ENCODE assay signal across 13 cellular contexts in genomic region chr9:131651160-131651559, GRCh38.
A peak's percentile ranks its signal among the peaks of the same experiment; 100 is the strongest.
DNase-seq lines count a peak whose midpoint lies in the region; ATAC-seq, FAIRE-seq and TF ChIP-seq lines count a peak whose summit lies in the region.
"Had no signal": no experiment of that assay in that cellular context is flagged by ENCODE, and none has a peak within 500 bp of the region (broad histone marks: within the 10 kb centered on the region; RNA-seq: fewer than 3 reads in every experiment).

No MANE protein-coding gene starts in this region.

- H3K9me3 ChIP-seq in keratinocyte (ENCODE audit: control insufficient read depth, low read depth, low read length) = no peaks in the 10 kb centered on the region
- H3K9me3 ChIP-seq in upper lobe of left lung = no peaks in the 10 kb centered on the region

- H3K4me3 ChIP-seq in keratinocyte (ENCODE audit: control insufficient read depth in 2 of 3, extremely low read depth in 1 of 3, insufficient read depth in 2 of 3, low read depth in 1 of 3, low read length in 3 of 3) (no peak overlapping the region), upper lobe of left lung (no peak overlapping the region)

- POLR2A ChIA-PET in activated CD4-positive, alpha-beta memory T cell treated with anti-CD3 and anti-CD28 coated beads, Interleukin-2, amount 10 ng/mL, durations not matched to agents 7 days and 5 days (lab: Charles Lee) = interaction anchor here (1.8 kb wide), 2 partner anchors 8 to 28 kb away, joined by 5 to 6 read pairs; no protein-coding TSS in a partner anchor

- H3K36me3 ChIP-seq in keratinocyte (ENCODE audit: control insufficient read depth in 2 of 2, extremely low read depth in 1 of 2, insufficient read depth in 2 of 2, low read length in 2 of 2) (peaks cover 0 to 6% of the 10 kb centered on the region in 2 experiments), upper lobe of left lung (peaks cover 0 to 13% (median 0%) of the 10 kb centered on the region in 4 donors)

- no peak for FAIRE-seq in keratinocyte (lab: Jason Lieb, UNC)

- no peak overlapping the region for H3K9ac ChIP-seq in keratinocyte (ENCODE audit: control insufficient read depth, extremely low read depth, insufficient read depth, low read length)

- H3K79me2 ChIP-seq in keratinocyte (ENCODE audit: control insufficient read depth, insufficient read depth, low read length) = peaks cover 18% of the 10 kb centered on the region

- no peak overlapping the region for H3K4me2 ChIP-seq in keratinocyte (ENCODE audit: control insufficient read depth, extremely low read depth, insufficient read depth, low read depth, low read length)

- TF ChIP-seq CTCF in keratinocyte (optimal IDR thresholded peaks at IDR 0.05 in 1 of 3, IDR thresholded peaks at IDR 0.05 in 1 of 3, conservative IDR thresholded peaks at IDR 0.05 in 1 of 3; ENCODE audit: extremely low read depth in 1 of 3, insufficient read depth in 2 of 3, low read length in 3 of 3) = no peak
- TF ChIP-seq CTCF in upper lobe of left lung (IDR thresholded peaks at IDR 0.05) = no peak

- peaks cover 52% of the 10 kb centered on the region for H3K36me3 Mint-ChIP-seq in activated CD4-positive, alpha-beta memory T cell treated with anti-CD3 and anti-CD28 coated beads, Interleukin-2, amount 10 ng/mL, durations not matched to agents 7 days and 5 days (ENCODE audit: low read depth)

- peak overlapping the region; percentile 45 for H3K27ac Mint-ChIP-seq in activated CD4-positive, alpha-beta memory T cell treated with anti-CD3 and anti-CD28 coated beads, Interleukin-2, amount 10 ng/mL, durations not matched to agents 7 days and 5 days

- H2AFZ ChIP-seq in keratinocyte (ENCODE audit: control insufficient read depth, low read length) = no peak overlapping the region

- TF ChIP-seq POLR2A in upper lobe of left lung (IDR thresholded peaks at IDR 0.05) = no peak

- no peak overlapping the region for H3K4me3 Mint-ChIP-seq in activated CD4-positive, alpha-beta memory T cell treated with anti-CD3 and anti-CD28 coated beads, Interleukin-2, amount 10 ng/mL, durations not matched to agents 7 days and 5 days

- peaks cover 58% of the 10 kb centered on the region for H3K4me1 Mint-ChIP-seq in activated CD4-positive, alpha-beta memory T cell treated with anti-CD3 and anti-CD28 coated beads, Interleukin-2, amount 10 ng/mL, durations not matched to agents 7 days and 5 days

- no peaks in the 10 kb centered on the region for H3K27me3 Mint-ChIP-seq in activated CD4-positive, alpha-beta memory T cell treated with anti-CD3 and anti-CD28 coated beads, Interleukin-2, amount 10 ng/mL, durations not matched to agents 7 days and 5 days

- ATAC-seq in upper lobe of left lung (ENCODE audit: low FRiP score in 2 of 2) = no peak

- no peaks in the 10 kb centered on the region for H3K9me1 ChIP-seq in keratinocyte (ENCODE audit: control insufficient read depth, extremely low read depth, insufficient read depth, low read length)

- dilution Hi-C loops in keratinocyte (cut with MboI; ENCODE audit: extremely low pct_ligation_motif_present, low sequenced_read_pairs) = no loop called here

- peak; percentile 41 for DNase-seq in stimulated activated CD4-positive, alpha-beta T cell treated with anti-CD3 and anti-CD28 coated beads, Interleukin-15, amount 100 ng/mL, for 24 hours
- no peak for DNase-seq in stimulated activated CD4-positive, alpha-beta T cell treated with anti-CD3 and anti-CD28 coated beads, Interleukin-4, amount 100 ng/mL, for 4 hours
- no peak for DNase-seq in activated CD4-positive, alpha-beta memory T cell treated with anti-CD3 and anti-CD28 coated beads, Interleukin-2, amount 10 ng/mL, durations not matched to agents 7 days and 5 days
- DNase-seq in keratinocyte (ENCODE audit: low read depth, low spot score) (no peak), upper lobe of left lung (no peak), DMS53 treated with DMSO at 0.1 percent for 48 hours (lab: John Stamatoyannopoulos, UW; ENCODE audit: unreplicated experiment) (no peak), DMS53 (lab: John Stamatoyannopoulos, UW) (no peak), putamen (ENCODE audit: low spot score) (no peak)
- DNase-seq: GDM1, H7, Kasumi-1, midbrain, NCI-H524 treated with DMSO at 0.1 percent for 48 hours had no signal

- H3K9me3 Mint-ChIP-seq in activated CD4-positive, alpha-beta memory T cell treated with anti-CD3 and anti-CD28 coated beads, Interleukin-2, amount 10 ng/mL, durations not matched to agents 7 days and 5 days = no peaks in the 10 kb centered on the region

- CTCF ChIA-PET in activated CD4-positive, alpha-beta memory T cell treated with anti-CD3 and anti-CD28 coated beads, Interleukin-2, amount 10 ng/mL, durations not matched to agents 7 days and 5 days (lab: Charles Lee) = no interaction called here

- no peaks in the 10 kb centered on the region for H3K27me3 ChIP-seq in keratinocyte (ENCODE audit: control insufficient read depth, extremely low read depth, insufficient read depth, low read length)
- H3K27me3 ChIP-seq in upper lobe of left lung = no peaks in the 10 kb centered on the region

- WGBS in upper lobe of left lung, 2 donors = 81 to 94% methylated on average over 2 of the region's 2 CpGs

- H4K20me1 ChIP-seq in keratinocyte (ENCODE audit: control insufficient read depth, extremely low read depth, insufficient read depth, low read length) = no peaks in the 10 kb centered on the region

- H3K27ac ChIP-seq in keratinocyte (ENCODE audit: control insufficient read depth, insufficient read depth, low read length) (peak overlapping the region; percentile 21), upper lobe of left lung (peak overlapping the region; percentile 39 to 65 (median 60))

- no peak for TF ChIP-seq EP300 in upper lobe of left lung (IDR thresholded peaks at IDR 0.05)

- H3K4me1 ChIP-seq in keratinocyte (ENCODE audit: control insufficient read depth, extremely low read depth, insufficient read depth, low read length) (peaks cover 27% of the 10 kb centered on the region), upper lobe of left lung (peaks cover 28 to 41% (median 34%) of the 10 kb centered on the region in 4 donors)
